Comparison of ENCODE assay signal across 20 cellular contexts in genomic region chr11:95693298-95693697, GRCh38.
DNase-seq lines count a peak whose midpoint lies in the region; ATAC-seq, FAIRE-seq and TF ChIP-seq lines count a peak whose summit lies in the region.
"Had no signal": no experiment of that assay in that cellular context is flagged by ENCODE, and none has a peak within 500 bp of the region (broad histone marks: within the 10 kb centered on the region; RNA-seq: fewer than 3 reads in every experiment).

No MANE protein-coding gene starts in this region.

- TF ChIP-seq POLR2A in K562 (conservative IDR thresholded peaks at IDR 0.05): no peak

- H3K4me3 ChIP-seq in BLaER1 (no peak overlapping the region), GM23248 (0 out of 2 replicates have a peak overlapping the region, but pooled peaks have one; percentile 16), K562 (no peak overlapping the region), smooth muscle cell (no peak overlapping the region)
- H3K4me3 ChIP-seq: BLaER1 treated with 17β-estradiol and CSF1 and Interleukin-3, amounts not matched to agents 10 nM and 100 nM; GM23338 had no signal

- H3K79me2 ChIP-seq in GM23248 (ENCODE audit: insufficient read depth): no peaks in the 10 kb centered on the region
- H3K79me2 ChIP-seq in K562 (ENCODE audit: control insufficient read depth, insufficient read depth, low read length): no peaks in the 10 kb centered on the region
- H3K79me2 ChIP-seq in smooth muscle cell (ENCODE audit: low read depth): no peaks in the 10 kb centered on the region

- H3K9ac ChIP-seq in BLaER1 (no peak overlapping the region), GM23248 (no peak overlapping the region), K562 (ENCODE audit: insufficient read depth in 1 of 2, low read depth in 2 of 2, low read length in 2 of 2) (no peak overlapping the region), smooth muscle cell (ENCODE audit: low read depth) (no peak overlapping the region)
- H3K9ac ChIP-seq: BLaER1 treated with 17β-estradiol and CSF1 and Interleukin-3, amounts not matched to agents 10 nM and 100 nM had no signal

- ATAC-seq in K562 (no peak), GM19351 (IDR thresholded peaks at IDR 0.05; ENCODE audit: unreplicated experiment) (no peak)
- ATAC-seq: GM23338, HCT116 had no signal

- CTCF ChIA-PET in K562 (lab: Yijun Ruan, JAX; ENCODE audit: low intra/inter-chr PET ratio): no interaction called here

- H3K9me1 ChIP-seq in K562 (ENCODE audit: control insufficient read depth, insufficient read depth, low read length): no peaks in the 10 kb centered on the region

- 9 to 26% methylated on average over 1 of the region's 1 CpG for WGBS in GM23248 (ENCODE audit: low coverage in 1 of 2, low lambda C conversion rate in 2 of 2, missing lambda C conversion rate in 2 of 2), 2 experiments
- 0% methylated on average over 1 of the region's 1 CpG for WGBS in K562 (ENCODE audit: insufficient coverage, low coverage, missing lambda C conversion rate)
- WGBS in smooth muscle cell (ENCODE audit: low lambda C conversion rate): 43% methylated on average over 1 of the region's 1 CpG

- POLR2A ChIA-PET in K562 (lab: Yijun Ruan, JAX): interaction anchor here (1.6 to 2.5 kb wide), 2 partner anchors 12 to 552 kb away, joined by 3 to 10 read pairs; no protein-coding TSS in a partner anchor

- intact Hi-C loops in K562 (cut with micrococcal nuclease): no loop called here

- TF ChIP-seq RAD21 in K562 (CRISPR knock-in tag; conservative IDR thresholded peaks at IDR 0.05 in 1 of 2, IDR thresholded peaks at IDR 0.05 in 1 of 2): no peak

- in situ Hi-C loops in GM23248 (cut with MboI) (no loop called here), K562 (cut with MboI) (no loop called here)

- H3K27ac ChIP-seq in BLaER1: no peak overlapping the region
- H3K27ac ChIP-seq in GM23248: peak overlapping the region; percentile 44; the same call in 1 of the 2 replicates
- no peak overlapping the region for H3K27ac ChIP-seq in K562 (ENCODE audit: extremely low read depth, low read depth, low read length)
- peak overlapping the region; percentile 53 for H3K27ac ChIP-seq in smooth muscle cell (ENCODE audit: low read depth)
- H3K27ac ChIP-seq: 22Rv1; BLaER1 treated with 17β-estradiol and CSF1 and Interleukin-3, amounts not matched to agents 10 nM and 100 nM had no signal

- H3K9me3 ChIP-seq in BLaER1 (no peaks in the 10 kb centered on the region), GM23248 (ENCODE audit: low read depth) (no peaks in the 10 kb centered on the region), K562 (replicated peaks; ENCODE audit: control insufficient read depth, insufficient read depth, low read depth, low read length) (no peaks in the 10 kb centered on the region), smooth muscle cell (replicated peaks; ENCODE audit: low read depth) (no peaks in the 10 kb centered on the region)
- H3K9me3 ChIP-seq: BLaER1 treated with 17β-estradiol and CSF1 and Interleukin-3, amounts not matched to agents 10 nM and 100 nM had no signal

- no peak for TF ChIP-seq EP300 in K562 (IDR thresholded peaks at IDR 0.05; ENCODE audit: low read length)

- H3K4me1 ChIP-seq in BLaER1: peaks cover 14% of the 10 kb centered on the region
- peaks cover 18% of the 10 kb centered on the region for H3K4me1 ChIP-seq in GM23248 (ENCODE audit: insufficient read depth)
- H3K4me1 ChIP-seq in K562 (replicated peaks in 1 of 2; ENCODE audit: control insufficient read depth in 2 of 2, insufficient read depth in 2 of 2, low read length in 2 of 2): no peaks in the 10 kb centered on the region; a peak in 1 of 5 replicates
- peaks cover 19% of the 10 kb centered on the region for H3K4me1 ChIP-seq in smooth muscle cell (ENCODE audit: low read depth)

- H2AFZ ChIP-seq in GM23248 (no peak overlapping the region), K562 (ENCODE audit: low read depth, low read length) (no peak overlapping the region), smooth muscle cell (ENCODE audit: low read depth) (no peak overlapping the region)
- H2AFZ ChIP-seq: GM23338 had no signal

- peaks cover 27% of the 10 kb centered on the region for H3F3A ChIP-seq in GM23248 (ENCODE audit: insufficient read depth)
- H3F3A ChIP-seq in smooth muscle cell (ENCODE audit: low read depth): peaks cover 15% of the 10 kb centered on the region

- no peak for TF ChIP-seq CTCF in K562 (IDR thresholded peaks at IDR 0.05 in 2 of 3, conservative IDR thresholded peaks at IDR 0.05 in 1 of 3; ENCODE audit: insufficient read depth in 2 of 3, low read depth in 1 of 3, low read length in 3 of 3)
- TF ChIP-seq CTCF in smooth muscle cell (IDR thresholded peaks at IDR 0.05; ENCODE audit: borderline replicate concordance, insufficient read depth, poor library complexity, severe bottlenecking): no peak

- H3K4me2 ChIP-seq in BLaER1 (peak overlapping the region; percentile 34), GM23248 (ENCODE audit: unreplicated experiment) (no peak overlapping the region), K562 (ENCODE audit: insufficient read depth, low read length) (no peak overlapping the region), smooth muscle cell (no peak overlapping the region)
- H3K4me2 ChIP-seq: GM23338 had no signal

- no peaks in the 10 kb centered on the region for H4K20me1 ChIP-seq in BLaER1
- H4K20me1 ChIP-seq in GM23248 (ENCODE audit: insufficient read depth): no peaks in the 10 kb centered on the region
- no peaks in the 10 kb centered on the region for H4K20me1 ChIP-seq in K562 (replicated peaks; ENCODE audit: control insufficient read depth, insufficient read depth, low read length)
- H4K20me1 ChIP-seq in smooth muscle cell (ENCODE audit: low read depth): no peaks in the 10 kb centered on the region
- H4K20me1 ChIP-seq: BLaER1 treated with 17β-estradiol and CSF1 and Interleukin-3, amounts not matched to agents 10 nM and 100 nM had no signal

- no peaks in the 10 kb centered on the region for H3K9me2 ChIP-seq in GM23248 (ENCODE audit: insufficient read depth)

- DNase-seq in GM23248: no peak
- DNase-seq in K562 (ENCODE audit: extremely low read depth in 1 of 4, low spot score in 3 of 4): no peak
- DNase-seq in smooth muscle cell (lab: John Stamatoyannopoulos, UW; ENCODE audit: unreplicated experiment): no peak
- no peak for DNase-seq in NCI-H524 treated with DMSO at 0.1 percent for 48 hours (lab: John Stamatoyannopoulos, UW)
- DNase-seq in HK-2 (ENCODE audit: unreplicated experiment): no peak
- DNase-seq: CD4-positive, alpha-beta T cell; CD8-positive, alpha-beta memory T cell; DMS 273 treated with DMSO at 0.1 percent for 48 hours; DMS79; GF-D8; H9 had no signal

- no peak for FAIRE-seq in K562 (lab: Jason Lieb, UNC)
- FAIRE-seq: A204.1, D721Med, GM12891 had no signal

- no TSS peak for BruUV-seq in K562 (replicated peaks; lab: Mats Ljungman, UMichigan)

- no peaks in the 10 kb centered on the region for H3K36me3 ChIP-seq in BLaER1
- no peaks in the 10 kb centered on the region for H3K36me3 ChIP-seq in GM23248 (ENCODE audit: low read depth)
- H3K36me3 ChIP-seq in K562 (ENCODE audit: control insufficient read depth, insufficient read depth, low read length): no peaks in the 10 kb centered on the region
- no peaks in the 10 kb centered on the region for H3K36me3 ChIP-seq in smooth muscle cell (ENCODE audit: low read depth)
- H3K36me3 ChIP-seq: BLaER1 treated with 17β-estradiol and CSF1 and Interleukin-3, amounts not matched to agents 10 nM and 100 nM had no signal

- no peaks in the 10 kb centered on the region for H3K27me3 ChIP-seq in BLaER1
- no peaks in the 10 kb centered on the region for H3K27me3 ChIP-seq in GM23248 (replicated peaks; ENCODE audit: insufficient read depth)
- H3K27me3 ChIP-seq in K562 (ENCODE audit: control insufficient read depth in 2 of 2, insufficient read depth in 2 of 2, low read length in 2 of 2): no peaks in the 10 kb centered on the region
- no peaks in the 10 kb centered on the region for H3K27me3 ChIP-seq in smooth muscle cell (ENCODE audit: low read depth)
- H3K27me3 ChIP-seq: BLaER1 treated with 17β-estradiol and CSF1 and Interleukin-3, amounts not matched to agents 10 nM and 100 nM had no signal

TF ChIP-seq in K562, 482 proteins besides CTCF, POLR2A, EP300 and RAD21 (continues in another document):
- no peak for TF ChIP-seq CHCHD3 (CRISPR knock-in tag; IDR thresholded peaks at IDR 0.05)
- no peak for TF ChIP-seq POLR3G (IDR thresholded peaks at IDR 0.05; ENCODE audit: extremely low read depth, insufficient read length, insufficient replicate concordance)

Comparison
In these comparisons a context has a peak if more than half of its experiments do, and no peak if none do; other contexts are left out.
1. H3K27ac ChIP-seq: peak in GM23248 (single experiment) and smooth muscle cell (single experiment); none in BLaER1 (single experiment) and K562 (single experiment).